ENCODE assay signal across 8 cellular contexts in genomic region chr12:1634590-1635191, GRCh38. TPM values are rescaled to one million over a fixed set of nuclear protein-coding genes. Genes with fewer than 3 reads are reported as not detected.
A peak's percentile ranks its signal among the peaks of the same experiment; 100 is the strongest.
DNase-seq lines count a peak whose midpoint lies in the region; ATAC-seq and TF ChIP-seq lines count a peak whose summit lies in the region.

No MANE protein-coding gene starts in this region.

- H3F3A ChIP-seq in MM.1S (ENCODE audit: insufficient read depth, low read length) = no peaks in the 10 kb centered on the region

- no peak overlapping the region for H3K27ac ChIP-seq in MM.1S (ENCODE audit: low read length)

- no peaks in the 10 kb centered on the region for H3K9me3 ChIP-seq in MM.1S (replicated peaks; ENCODE audit: insufficient read depth, low read length)

- H3K36me3 ChIP-seq in MM.1S (replicated peaks; ENCODE audit: insufficient read depth, low read length) = peaks cover 3% of the 10 kb centered on the region

- H3K9ac ChIP-seq in MM.1S (ENCODE audit: low read length) = no peak overlapping the region

- no peaks in the 10 kb centered on the region for H3K4me1 ChIP-seq in MM.1S (ENCODE audit: low read length)

- peak; percentile 51 for ATAC-seq in left ventricle myocardium superior
- ATAC-seq in sciatic nerve = peak; percentile 69
- ATAC-seq in HG03354 (IDR thresholded peaks at IDR 0.05; ENCODE audit: poor library complexity, severe bottlenecking, unreplicated experiment) = no peak
- no peak for ATAC-seq in GM19351 (IDR thresholded peaks at IDR 0.05; ENCODE audit: unreplicated experiment)

- H4K20me1 ChIP-seq in MM.1S (ENCODE audit: insufficient read depth, low read length) = no peaks in the 10 kb centered on the region

- DNase-seq in ELR (ENCODE audit: low read depth) = peak; percentile 75
- DNase-seq in MM.1S = no peak
- DNase-seq in T-helper 1 cell = peak; percentile 24 to 46 (median 36)
- peak; percentile 25 for DNase-seq in amniotic stem cell (lab: John Stamatoyannopoulos, UW)
- peak; percentile 92 for DNase-seq in left ventricle myocardium superior
- peak; percentile 89 for DNase-seq in sciatic nerve (ENCODE audit: low spot score)

- H3K4me2 ChIP-seq in MM.1S (ENCODE audit: low read depth, low read length) = no peak overlapping the region

- H3K9me2 ChIP-seq in MM.1S (replicated peaks; ENCODE audit: insufficient read depth, low read length) = no peaks in the 10 kb centered on the region

- H2AFZ ChIP-seq in MM.1S (ENCODE audit: low read length) = no peak overlapping the region

- no peak overlapping the region for H3K4me3 ChIP-seq in MM.1S (ENCODE audit: low read length)

- H3K79me2 ChIP-seq in MM.1S (ENCODE audit: low read length) = peaks cover 17% of the 10 kb centered on the region

- intact Hi-C loops in left ventricle myocardium superior (cut with micrococcal nuclease) (no loop called here), sciatic nerve (cut with DNase I) (loop anchor here (10.0 kb wide), 1 partner anchor 300 kb away; no protein-coding TSS in a partner anchor)

- H3K27me3 ChIP-seq in MM.1S (replicated peaks; ENCODE audit: insufficient read depth, low read length) = no peaks in the 10 kb centered on the region

- peak; percentile 63 for TF ChIP-seq CTCF in MM.1S (IDR thresholded peaks at IDR 0.05; ENCODE audit: low read length)

RNA-seq across cellular contexts. Expression of gene WNT5B, which starts 5.7 kb away (rescaled TPM):
- 2.4 TPM for total RNA-seq in left ventricle myocardium superior
- total RNA-seq in sciatic nerve = 10.6 TPM

RNA-seq across cellular contexts. Expression of gene FBXL14, which starts 40.3 kb away (rescaled TPM):
- total RNA-seq in left ventricle myocardium superior = 7.7 TPM
- 14.0 TPM for total RNA-seq in sciatic nerve

RNA-seq across cellular contexts. Expression of gene ADIPOR2, which starts 56.2 kb away (rescaled TPM):
- total RNA-seq in left ventricle myocardium superior = 32.5 TPM
- total RNA-seq in sciatic nerve = 79.3 TPM

Comparison
In these comparisons a context has a peak if more than half of its experiments do, and no peak if none do; other contexts are left out.
1. ATAC-seq: peak in left ventricle myocardium superior (single experiment) and sciatic nerve (single experiment); none in HG03354 (single experiment) and GM19351 (single experiment).